Comparison of ENCODE assay signal across 11 cellular contexts in the genomic region with DNA sequence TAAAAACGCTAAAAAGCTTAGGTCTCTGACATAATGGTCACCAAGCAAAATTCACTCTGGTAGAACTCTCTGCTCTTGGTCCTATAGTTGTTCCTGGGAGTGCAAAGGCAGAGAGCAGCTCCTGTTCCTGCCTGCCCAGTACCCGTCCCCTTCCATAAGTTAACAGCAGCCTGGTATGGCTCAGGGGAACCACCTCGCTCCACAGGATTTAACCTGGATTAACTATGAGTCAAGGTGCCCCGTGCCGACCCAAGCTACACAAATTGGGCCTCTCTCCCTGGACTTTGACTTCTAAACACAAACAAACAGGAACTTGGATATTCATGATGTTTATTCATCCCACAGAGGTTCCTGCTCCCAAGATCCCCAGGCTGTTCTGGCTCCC. TPM values are rescaled to one million over a fixed set of nuclear protein-coding genes. Genes with fewer than 3 reads are reported as not detected.
A peak's percentile ranks its signal among the peaks of the same experiment; 100 is the strongest.
DNase-seq lines count a peak whose midpoint lies in the region; ATAC-seq, FAIRE-seq and TF ChIP-seq lines count a peak whose summit lies in the region.
"Had no signal": no experiment of that assay in that cellular context is flagged by ENCODE, and none has a peak within 500 bp of the region (broad histone marks: within the 10 kb centered on the region; RNA-seq: fewer than 3 reads in every experiment).

No MANE protein-coding gene starts in this region.

- H4K20me1 ChIP-seq in H9 (ENCODE audit: control insufficient read depth, insufficient read depth, insufficient read length), result peaks cover 3% of the 10 kb centered on the region
- H4K20me1 ChIP-seq in keratinocyte (ENCODE audit: control insufficient read depth, extremely low read depth, insufficient read depth, low read length), result no peaks in the 10 kb centered on the region

- FAIRE-seq in keratinocyte (lab: Jason Lieb, UNC), result peak; percentile 69
- FAIRE-seq: H54 had no signal

- H2BK12ac ChIP-seq in H9 (ENCODE audit: insufficient read length, low read depth, low read length), result no peak overlapping the region

- no peak overlapping the region for H3K56ac ChIP-seq in H9 (ENCODE audit: insufficient read length, low read depth, low read length)

- peaks cover 16 to 46% (median 41%) of the 10 kb centered on the region in 3 experiments for H3K36me3 Mint-ChIP-seq in H9 (ENCODE audit: insufficient read depth in 1 of 3, low read depth in 3 of 3)

- no peak overlapping the region for H4K8ac ChIP-seq in H9 (replicated peaks; ENCODE audit: insufficient read length, low read depth, low read length)

- H4K91ac ChIP-seq in H9 (ENCODE audit: insufficient read length, low read depth, low read length), result no peak overlapping the region

- no peak overlapping the region for H3K4me3 Mint-ChIP-seq in H9

- H3K23me2 ChIP-seq in H9 (ENCODE audit: insufficient read length, low read depth, low read length, poor library complexity, severe bottlenecking), result no peaks in the 10 kb centered on the region

- H3T11ph ChIP-seq in H9 (ENCODE audit: low read length), result no peak overlapping the region

- H3K9me3 Mint-ChIP-seq in H9, result no peaks in the 10 kb centered on the region

- H2AFZ ChIP-seq in H9 (ENCODE audit: low read length) (no peak overlapping the region), keratinocyte (ENCODE audit: control insufficient read depth, low read length) (peak overlapping the region; percentile 10)

- DNase-seq in H9 (no peak), astrocyte of the hippocampus (ENCODE audit: low read depth, low spot score) (peak; percentile 27), keratinocyte (ENCODE audit: low read depth, low spot score) (no peak), globus pallidus (ENCODE audit: low spot score) (no peak), amygdala (lab: John Stamatoyannopoulos, UW) (no peak), KBM-7 (no peak)
- DNase-seq: mesendoderm; stimulated activated naive CD4-positive, alpha-beta T cell had no signal

- no peak overlapping the region for H3K23ac ChIP-seq in H9 (ENCODE audit: insufficient read length, low read depth, low read length)

- WGBS in H9 (ENCODE audit: extremely low coverage, insufficient read length, low lambda C conversion rate), result no CpG with 5 or more reads among the region's 5 CpGs

- no peak overlapping the region for H2AK5ac ChIP-seq in H9 (ENCODE audit: insufficient read length, low read length)

- H3K4ac ChIP-seq in H9 (ENCODE audit: low read depth, low read length), result no peak overlapping the region

- peaks cover 3% of the 10 kb centered on the region for H3K79me1 ChIP-seq in H9 (ENCODE audit: insufficient read depth, low read depth, low read length, poor library complexity, severe bottlenecking)

- no peak overlapping the region for H3K27ac ChIP-seq in H9 (ENCODE audit: insufficient read length, low read depth, low read length)
- peak overlapping the region; percentile 97 for H3K27ac ChIP-seq in keratinocyte (ENCODE audit: control insufficient read depth, insufficient read depth, low read length)
- peak overlapping the region in 20 of 21 experiments; percentile 32 to 88 (median 76) for H3K27ac ChIP-seq in skin epidermis

- no peak overlapping the region for H2BK20ac ChIP-seq in H9 (ENCODE audit: low read depth, low read length, poor library complexity, severe bottlenecking)

- no peak overlapping the region for H2BK15ac ChIP-seq in H9 (ENCODE audit: low read depth, low read length)

- H3K4me3 ChIP-seq in keratinocyte (ENCODE audit: control insufficient read depth in 2 of 3, extremely low read depth in 1 of 3, insufficient read depth in 2 of 3, low read depth in 1 of 3, low read length in 3 of 3) (peak overlapping the region in 2 of 3 experiments; percentile 72), skin epidermis (no peak overlapping the region)

- no peak for TF ChIP-seq CTCF in H9 (conservative IDR thresholded peaks at IDR 0.05)
- no peak for TF ChIP-seq CTCF in keratinocyte (optimal IDR thresholded peaks at IDR 0.05 in 1 of 3, IDR thresholded peaks at IDR 0.05 in 1 of 3, conservative IDR thresholded peaks at IDR 0.05 in 1 of 3; ENCODE audit: extremely low read depth in 1 of 3, insufficient read depth in 2 of 3, low read length in 3 of 3)

- H3K4me1 Mint-ChIP-seq in H9, result peaks cover 13 to 14% of the 10 kb centered on the region in 2 experiments

- no peak overlapping the region for H3K14ac ChIP-seq in H9 (ENCODE audit: insufficient read depth, low read length)

- H3K9me3 ChIP-seq in H9 (ENCODE audit: control insufficient read depth, low read depth, low read length) (no peaks in the 10 kb centered on the region), keratinocyte (ENCODE audit: control insufficient read depth, low read depth, low read length) (no peaks in the 10 kb centered on the region)

- H3K27me3 ChIP-seq in H9 (ENCODE audit: insufficient read depth, low read length) (no peaks in the 10 kb centered on the region), keratinocyte (ENCODE audit: control insufficient read depth, extremely low read depth, insufficient read depth, low read length) (no peaks in the 10 kb centered on the region)

- peaks cover 4 to 18% of the 10 kb centered on the region in 2 experiments for H3K36me3 ChIP-seq in keratinocyte (ENCODE audit: control insufficient read depth in 2 of 2, extremely low read depth in 1 of 2, insufficient read depth in 2 of 2, low read length in 2 of 2)

- H3K18ac ChIP-seq in H9 (ENCODE audit: insufficient read length, low read depth, low read length), result no peak overlapping the region

- H3K9ac ChIP-seq in H9 (ENCODE audit: extremely low read depth, insufficient read length, low read length) (no peak overlapping the region), keratinocyte (ENCODE audit: control insufficient read depth, extremely low read depth, insufficient read depth, low read length) (peak overlapping the region; percentile 79)

- H4K5ac ChIP-seq in H9 (ENCODE audit: insufficient read length, low read depth, low read length), result no peak overlapping the region

- peak overlapping the region; percentile 82 to 92 (median 84); a peak in 5 of 7 replicates for H3K27ac Mint-ChIP-seq in H9

- no peak overlapping the region for H2BK5ac ChIP-seq in H9 (ENCODE audit: insufficient read length, low read length)

- H3K4me2 ChIP-seq in H9 (ENCODE audit: insufficient read depth, insufficient read length, low read length), result no peak overlapping the region
- H3K4me2 ChIP-seq in keratinocyte (ENCODE audit: control insufficient read depth, extremely low read depth, insufficient read depth, low read depth, low read length), result peak overlapping the region; percentile 99

- H3K9me1 ChIP-seq in keratinocyte (ENCODE audit: control insufficient read depth, extremely low read depth, insufficient read depth, low read length), result no peaks in the 10 kb centered on the region

- H3K4me1 ChIP-seq in H9 (ENCODE audit: insufficient read depth, low read length), result no peaks in the 10 kb centered on the region
- peaks cover 22% of the 10 kb centered on the region for H3K4me1 ChIP-seq in keratinocyte (ENCODE audit: control insufficient read depth, extremely low read depth, insufficient read depth, low read length)

- H2BK120ac ChIP-seq in H9 (ENCODE audit: low read depth, low read length, poor library complexity, severe bottlenecking), result no peak overlapping the region

- H3K27me3 Mint-ChIP-seq in H9 (ENCODE audit: low read depth), result no peaks in the 10 kb centered on the region

- in situ Hi-C loops in KBM-7 (cut with MboI; ENCODE audit: low pct_unique_long_range_greater_than_20kb, low sequenced_read_pairs), result no loop called here

- no peak for ATAC-seq in HG03432 (IDR thresholded peaks at IDR 0.05; ENCODE audit: unreplicated experiment)

- H3K79me2 ChIP-seq in H9 (ENCODE audit: insufficient read depth, low read length), result no peaks in the 10 kb centered on the region; the same call in 1 of the 2 replicates
- peaks cover 30% of the 10 kb centered on the region for H3K79me2 ChIP-seq in keratinocyte (ENCODE audit: control insufficient read depth, insufficient read depth, low read length)

- dilution Hi-C loops in keratinocyte (cut with MboI; ENCODE audit: extremely low pct_ligation_motif_present, low sequenced_read_pairs), result no loop called here

RNA-seq across cellular contexts. Expression of a gene that starts 32.1 kb away (rescaled TPM):
- 101 and 104 TPM in 2 replicates for total RNA-seq in H9 (2021)
- polyA plus RNA-seq in keratinocyte, result 17.7 to 21.5 TPM (median 18.5 TPM) in 3 replicates
- polyA plus RNA-seq in keratinocyte (2011; ENCODE audit: low read depth), result 16.6 TPM
- 11.3 and 12.5 TPM in 2 replicates for polyA plus RNA-seq in keratinocyte (2011; cell fraction: cytosol; rRNA removed)
- polyA plus RNA-seq in keratinocyte (2011; cell fraction: nucleus; rRNA removed), result 51.5 and 60.3 TPM in 2 replicates
- 31.7 and 36.4 TPM in 2 replicates for polyA plus RNA-seq in keratinocyte (2012; ENCODE audit: low replicate concordance)
- 69.4 to 123 TPM (median 73.6 TPM) in 3 replicates for polyA minus RNA-seq in keratinocyte
- 41.4 TPM for polyA minus RNA-seq in keratinocyte (2011; cell fraction: cytosol; rRNA and poly(A)+ RNA removed)
- 60.6 and 67.5 TPM in 2 replicates for polyA minus RNA-seq in keratinocyte (2011; cell fraction: nucleus; rRNA and poly(A)+ RNA removed)

Comparison
In these comparisons a context has a peak if more than half of its experiments do, and no peak if none do; other contexts are left out.
1. H3K4me3 ChIP-seq: peak in keratinocyte (2 of 3); none in skin epidermis (0 of 7).